ENCODE assay signal across 21 cellular contexts in genomic region chr6:158051968-158052367, GRCh38.
DNase-seq lines count a peak whose midpoint lies in the region; ATAC-seq and TF ChIP-seq lines count a peak whose summit lies in the region.
"Had no signal": no experiment of that assay in that cellular context is flagged by ENCODE, and none has a peak within 500 bp of the region (broad histone marks: within the 10 kb centered on the region; RNA-seq: fewer than 3 reads in every experiment).

No MANE protein-coding gene starts in this region.

- peaks cover 22% of the 10 kb centered on the region for H3K36me3 Mint-ChIP-seq in activated naive CD8-positive, alpha-beta T cell
- H3K36me3 Mint-ChIP-seq in activated naive CD8-positive, alpha-beta T cell treated with anti-CD3 and anti-CD28 coated beads for 36 hours, result peaks cover 40% of the 10 kb centered on the region
- H3K36me3 Mint-ChIP-seq in HFFc6 (ENCODE audit: low read depth), result peaks cover 58% of the 10 kb centered on the region
- peaks cover 9% of the 10 kb centered on the region for H3K36me3 Mint-ChIP-seq in T-helper 17 cell (ENCODE audit: low read depth)
- H3K36me3 Mint-ChIP-seq in stimulated activated memory B cell treated with anti-CD40 and anti-IgM and Interleukin-4, amounts not matched to agents 10 μg/mL and 1 μg/mL and 100 μg/mL, for 72 hours, result peaks cover 16% of the 10 kb centered on the region
- H3K36me3 Mint-ChIP-seq: CD14-positive monocyte had no signal

- H3K27me3 Mint-ChIP-seq in activated naive CD8-positive, alpha-beta T cell, result no peaks in the 10 kb centered on the region
- H3K27me3 Mint-ChIP-seq in activated naive CD8-positive, alpha-beta T cell treated with anti-CD3 and anti-CD28 coated beads for 36 hours, result no peaks in the 10 kb centered on the region
- no peaks in the 10 kb centered on the region; the same call in 1 of the 2 replicates for H3K27me3 Mint-ChIP-seq in HFFc6 (ENCODE audit: insufficient read depth)
- H3K27me3 Mint-ChIP-seq in T-helper 17 cell, result no peaks in the 10 kb centered on the region
- H3K27me3 Mint-ChIP-seq in stimulated activated memory B cell treated with anti-CD40 and anti-IgM and Interleukin-4, amounts not matched to agents 10 μg/mL and 1 μg/mL and 100 μg/mL, for 72 hours, result no peaks in the 10 kb centered on the region
- H3K27me3 Mint-ChIP-seq: CD4-positive, alpha-beta T cell; CD8-positive, alpha-beta memory T cell had no signal

- no peaks in the 10 kb centered on the region for H3K9me3 Mint-ChIP-seq in activated naive CD8-positive, alpha-beta T cell (ENCODE audit: low read depth)
- H3K9me3 Mint-ChIP-seq in activated naive CD8-positive, alpha-beta T cell treated with anti-CD3 and anti-CD28 coated beads for 36 hours, result no peaks in the 10 kb centered on the region
- no peaks in the 10 kb centered on the region for H3K9me3 Mint-ChIP-seq in HFFc6
- peaks cover 7% of the 10 kb centered on the region for H3K9me3 Mint-ChIP-seq in stimulated activated memory B cell treated with anti-CD40 and anti-IgM and Interleukin-4, amounts not matched to agents 10 μg/mL and 1 μg/mL and 100 μg/mL, for 72 hours
- H3K9me3 Mint-ChIP-seq: CD4-positive, alpha-beta T cell; CD8-positive, alpha-beta memory T cell had no signal

- no peaks in the 10 kb centered on the region for H3K9me3 ChIP-seq in T-helper 17 cell (ENCODE audit: control insufficient read depth, low read length, poor library complexity, severe bottlenecking)
- H3K9me3 ChIP-seq: BE2C; BLaER1 treated with 17β-estradiol and CSF1 and Interleukin-3, amounts not matched to agents 10 nM and 100 nM; HAP-1 had no signal

- TF ChIP-seq CTCF in HFFc6 (IDR thresholded peaks at IDR 0.05), result no peak

- peaks cover 32% of the 10 kb centered on the region for H3K4me1 Mint-ChIP-seq in activated naive CD8-positive, alpha-beta T cell (ENCODE audit: low read depth)
- H3K4me1 Mint-ChIP-seq in activated naive CD8-positive, alpha-beta T cell treated with anti-CD3 and anti-CD28 coated beads for 36 hours, result peaks cover 19% of the 10 kb centered on the region
- H3K4me1 Mint-ChIP-seq in HFFc6 (ENCODE audit: low read depth) (peaks cover 82% of the 10 kb centered on the region), T-helper 17 cell (peaks cover 13% of the 10 kb centered on the region)
- H3K4me1 Mint-ChIP-seq in stimulated activated memory B cell treated with anti-CD40 and anti-IgM and Interleukin-4, amounts not matched to agents 10 μg/mL and 1 μg/mL and 100 μg/mL, for 72 hours, result peaks cover 10% of the 10 kb centered on the region

- H3K27ac Mint-ChIP-seq in activated naive CD8-positive, alpha-beta T cell, result peak overlapping the region; percentile 5
- no peak overlapping the region for H3K27ac Mint-ChIP-seq in activated naive CD8-positive, alpha-beta T cell treated with anti-CD3 and anti-CD28 coated beads for 36 hours
- H3K27ac Mint-ChIP-seq in HFFc6 (peak overlapping the region; percentile 97), T-helper 17 cell (peak overlapping the region; percentile 37)
- no peak overlapping the region for H3K27ac Mint-ChIP-seq in stimulated activated memory B cell treated with anti-CD40 and anti-IgM and Interleukin-4, amounts not matched to agents 10 μg/mL and 1 μg/mL and 100 μg/mL, for 72 hours
- H3K27ac Mint-ChIP-seq: CD4-positive, alpha-beta T cell had no signal

- H3K4me3 Mint-ChIP-seq in activated naive CD8-positive, alpha-beta T cell, result no peak overlapping the region
- no peak overlapping the region for H3K4me3 Mint-ChIP-seq in activated naive CD8-positive, alpha-beta T cell treated with anti-CD3 and anti-CD28 coated beads for 36 hours
- H3K4me3 Mint-ChIP-seq in HFFc6 (no peak overlapping the region), T-helper 17 cell (no peak overlapping the region)
- H3K4me3 Mint-ChIP-seq in stimulated activated memory B cell treated with anti-CD40 and anti-IgM and Interleukin-4, amounts not matched to agents 10 μg/mL and 1 μg/mL and 100 μg/mL, for 72 hours, result no peak overlapping the region
- H3K4me3 Mint-ChIP-seq: CD14-positive monocyte; CD4-positive, alpha-beta T cell; CD8-positive, alpha-beta memory T cell had no signal

- no peak for DNase-seq in activated naive CD8-positive, alpha-beta T cell treated with anti-CD3 and anti-CD28 coated beads for 36 hours
- no peak for DNase-seq in HFFc6
- DNase-seq in T-helper 17 cell, result no peak
- no peak for DNase-seq in NK-92 treated with Interleukin-12 subunit alpha and Interleukin-12 subunit beta, amount 100 ng/mL, for 24 hours (lab: John Stamatoyannopoulos, UW)
- DNase-seq: ACHN; AML-193; BE2C; CD4-positive, alpha-beta T cell; CD8-positive, alpha-beta memory T cell; DMS 273 treated with DMSO at 0.1 percent for 48 hours; DMS79; EL; GDM1; GOT3 had no signal

- no peak for ATAC-seq in T-helper 17 cell
- no peak for ATAC-seq in HG02623 (IDR thresholded peaks at IDR 0.05; ENCODE audit: unreplicated experiment)
- ATAC-seq in stimulated activated memory B cell treated with anti-CD40 and anti-IgM and Interleukin-4, amounts not matched to agents 10 μg/mL and 1 μg/mL and 100 μg/mL, for 72 hours, result no peak
- ATAC-seq: GM12878 had no signal

Comparison
In these comparisons a context has a peak if more than half of its experiments do, and no peak if none do; other contexts are left out.
1. H3K27ac Mint-ChIP-seq: peak in activated naive CD8-positive, alpha-beta T cell (single experiment), HFFc6 (single experiment) and T-helper 17 cell (single experiment); none in activated naive CD8-positive, alpha-beta T cell treated with anti-CD3 and anti-CD28 coated beads for 36 hours (single experiment) and stimulated activated memory B cell treated with anti-CD40 and anti-IgM and Interleukin-4, amounts not matched to agents 10 μg/mL and 1 μg/mL and 100 μg/mL, for 72 hours (single experiment).